12 cellular contexts compared by ENCODE assay signal in the genomic region with DNA sequence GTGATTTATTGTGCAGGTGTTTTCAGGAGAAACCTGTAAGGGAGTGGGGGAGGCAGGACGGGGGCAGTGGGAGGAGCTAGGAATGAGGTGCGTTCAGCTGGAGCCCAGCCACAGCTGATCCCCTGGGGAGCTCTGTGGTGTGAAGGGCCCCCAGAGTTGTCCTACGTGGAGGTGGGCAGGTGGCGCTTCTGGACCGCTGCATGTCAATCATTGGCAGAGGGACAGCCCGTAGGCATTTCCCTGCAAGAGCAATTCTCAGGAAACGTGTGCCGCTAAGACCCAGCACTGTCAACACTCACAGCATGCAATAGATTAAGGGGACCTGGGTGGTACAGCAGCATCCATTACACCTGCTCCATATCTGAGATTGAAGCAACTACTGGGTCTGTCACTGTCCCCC. TPM values are rescaled to one million over a fixed set of nuclear protein-coding genes. Genes with fewer than 3 reads are reported as not detected.
DNase-seq lines count a peak whose midpoint lies in the region; TF ChIP-seq lines count a peak whose summit lies in the region.
"Had no signal": no experiment of that assay in that cellular context is flagged by ENCODE, and none has a peak within 500 bp of the region (broad histone marks: within the 10 kb centered on the region; RNA-seq: fewer than 3 reads in every experiment).

No MANE protein-coding gene starts in this region.

- no peaks in the 10 kb centered on the region for H3K27me3 ChIP-seq in effector memory CD4-positive, alpha-beta T cell (replicated peaks; ENCODE audit: control insufficient read depth, insufficient read depth, low read length, poor library complexity, severe bottlenecking)
- no peaks in the 10 kb centered on the region for H3K27me3 ChIP-seq in vagina
- H3K27me3 ChIP-seq: gastroesophageal sphincter had no signal

- peak; percentile 17 to 28 for DNase-seq in stimulated activated CD4-positive, alpha-beta T cell treated with anti-CD3 and anti-CD28 coated beads, Interleukin-2, amount 100 ng/mL, for 24 hours
- no peak for DNase-seq in stimulated activated CD4-positive, alpha-beta T cell treated with anti-CD3 and anti-CD28 coated beads, Interleukin-12 subunit alpha, Interleukin-12 subunit beta, amount 100 ng/mL, for 4 hours
- DNase-seq in NCI-H345 treated with DMSO at 0.1 percent for 48 hours (lab: John Stamatoyannopoulos, UW; ENCODE audit: unreplicated experiment) (peak; percentile 89), vagina (ENCODE audit: extremely low spot score in 2 of 2) (no peak), glomerular visceral epithelial cell (ENCODE audit: extremely low spot score) (no peak), A172 (ENCODE audit: low spot score) (no peak), ureter (ENCODE audit: low spot score) (no peak)
- no peak for DNase-seq in effector memory CD4-positive, alpha-beta T cell
- DNase-seq: GOT3, MM.1S, SJCRH30 had no signal

- peaks cover 3% of the 10 kb centered on the region for H3K36me3 ChIP-seq in effector memory CD4-positive, alpha-beta T cell (ENCODE audit: control insufficient read depth, insufficient read depth, low read length)
- H3K36me3 ChIP-seq in vagina = no peaks in the 10 kb centered on the region
- H3K36me3 ChIP-seq: SJCRH30 had no signal

- intact Hi-C loops in vagina (cut with DNase I) = no loop called here

- TF ChIP-seq POLR2A in vagina (IDR thresholded peaks at IDR 0.05) = no peak

- TF ChIP-seq CTCF in vagina (IDR thresholded peaks at IDR 0.05) = no peak

- H3K9me3 ChIP-seq in effector memory CD4-positive, alpha-beta T cell (ENCODE audit: control insufficient read depth, low read length) = no peaks in the 10 kb centered on the region
- H3K9me3 ChIP-seq in vagina = no peaks in the 10 kb centered on the region
- H3K9me3 ChIP-seq: gastroesophageal sphincter, SJCRH30 had no signal

- H3K4me3 ChIP-seq in effector memory CD4-positive, alpha-beta T cell (ENCODE audit: insufficient read depth, low read depth, low read length, poor library complexity, severe bottlenecking) = no peak overlapping the region
- H3K4me3 ChIP-seq in vagina = no peak overlapping the region
- H3K4me3 ChIP-seq: gastroesophageal sphincter, SJCRH30 had no signal

- peak overlapping the region; percentile 32 for H3K27ac ChIP-seq in effector memory CD4-positive, alpha-beta T cell (ENCODE audit: insufficient read depth, low read length, poor library complexity, severe bottlenecking)
- H3K27ac ChIP-seq in vagina = peak overlapping the region; percentile 3
- H3K27ac ChIP-seq: SJCRH30 had no signal

- H3K4me1 ChIP-seq in effector memory CD4-positive, alpha-beta T cell (ENCODE audit: control insufficient read depth, insufficient read depth, low read length, poor library complexity, severe bottlenecking) = peaks cover 54% of the 10 kb centered on the region
- peaks cover 47% of the 10 kb centered on the region for H3K4me1 ChIP-seq in vagina
- H3K4me1 ChIP-seq: SJCRH30 had no signal

RNA-seq across cellular contexts. Expression of a gene that starts 13.7 kb away (rescaled TPM):
- 9.3 TPM for total RNA-seq in vagina
- 17.0 and 17.5 TPM in 2 replicates for total RNA-seq in A172 (2014; rRNA removed; shearing (Covaris generic))
- total RNA-seq in ureter = 13.9 TPM

Comparison
In these comparisons a context has a peak if more than half of its experiments do, and no peak if none do; other contexts are left out.
1. DNase-seq: peak in stimulated activated CD4-positive, alpha-beta T cell treated with anti-CD3 and anti-CD28 coated beads, Interleukin-2, amount 100 ng/mL, for 24 hours (2 of 2) and NCI-H345 treated with DMSO at 0.1 percent for 48 hours (single experiment); none in stimulated activated CD4-positive, alpha-beta T cell treated with anti-CD3 and anti-CD28 coated beads, Interleukin-12 subunit alpha, Interleukin-12 subunit beta, amount 100 ng/mL, for 4 hours (single experiment), effector memory CD4-positive, alpha-beta T cell (0 of 3), vagina (0 of 2), glomerular visceral epithelial cell (single experiment), A172 (single experiment) and ureter (single experiment).